ENCODE assay signal across 8 cellular contexts in the genomic region with DNA sequence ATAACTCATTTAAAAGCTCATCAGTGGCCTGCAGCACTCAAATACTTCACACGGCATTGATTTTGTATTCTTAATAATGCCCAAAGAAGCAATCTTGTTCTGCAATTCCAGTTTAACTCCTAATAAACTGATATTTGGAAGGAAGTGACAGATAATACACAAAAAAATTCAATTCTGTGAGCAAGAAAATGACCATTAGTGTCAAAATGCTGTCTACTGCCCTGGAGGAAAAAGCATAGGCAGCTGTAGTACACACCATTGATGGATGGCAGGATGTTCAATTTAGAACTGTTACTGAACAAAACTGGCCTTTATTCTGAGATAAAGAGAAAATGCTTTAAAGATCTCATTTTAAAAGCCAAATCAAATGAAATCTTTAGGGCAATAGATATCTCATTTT.
"Had no signal": no experiment of that assay in that cellular context is flagged by ENCODE, and none has a peak within 500 bp of the region (broad histone marks: within the 10 kb centered on the region; RNA-seq: fewer than 3 reads in every experiment).

No MANE protein-coding gene starts in this region.

- H3K9ac ChIP-seq: KMS-11 had no signal

- FAIRE-seq: HepG2, HTR-8/SVneo, K562 had no signal

- H3K27ac ChIP-seq: HL-60, KMS-11 had no signal

- H3K4me2 ChIP-seq: KMS-11 had no signal

- ATAC-seq: HepG2, K562 had no signal

- H3K4me3 ChIP-seq: K562 had no signal

- DNase-seq: IMR-90, KBM-7, KG1 had no signal
